Comparison of ENCODE assay signal across 8 cellular contexts in genomic region chr7:74452748-74453320, GRCh38. TPM values are rescaled to one million over a fixed set of nuclear protein-coding genes. Genes with fewer than 3 reads are reported as not detected.
DNase-seq lines count a peak whose midpoint lies in the region; ATAC-seq and TF ChIP-seq lines count a peak whose summit lies in the region.

No MANE protein-coding gene starts in this region.

- H3K4me3 ChIP-seq in foreskin fibroblast (ENCODE audit: low read depth in 1 of 2, low read length in 2 of 2) (peak overlapping the region; percentile 71 to 77), psoas muscle (peak overlapping the region; percentile 11)

- no peaks in the 10 kb centered on the region for H3K9me3 ChIP-seq in psoas muscle

- no peak for TF ChIP-seq CTCF in foreskin fibroblast (IDR thresholded peaks at IDR 0.05; ENCODE audit: low read depth, low read length)
- TF ChIP-seq CTCF in psoas muscle (IDR thresholded peaks at IDR 0.05) = no peak

- H3K27ac ChIP-seq in psoas muscle = peak overlapping the region; percentile 93

- ATAC-seq in psoas muscle (peak; percentile 15 to 59 (median 46)), GM18873 (IDR thresholded peaks at IDR 0.05; ENCODE audit: low FRiP score, unreplicated experiment) (no peak), HG03139 (IDR thresholded peaks at IDR 0.05; ENCODE audit: unreplicated experiment) (no peak)

- intact Hi-C loops in psoas muscle (cut with DNase I) = loop anchor here in 1 of 2 donors (5.0 kb wide), 1 partner anchor 36 kb away; no protein-coding TSS in a partner anchor

- no peaks in the 10 kb centered on the region for H3K36me3 ChIP-seq in psoas muscle (ENCODE audit: insufficient read depth in 1 of 2, low read depth in 1 of 2)

- peak; percentile 38 for DNase-seq in stimulated activated CD4-positive, alpha-beta T cell treated with anti-CD3 and anti-CD28 coated beads, Interleukin-15, amount 100 ng/mL, for 24 hours
- no peak for DNase-seq in stimulated activated CD4-positive, alpha-beta T cell treated with anti-CD3 and anti-CD28 coated beads, Interleukin-4, amount 100 ng/mL, for 4 hours
- DNase-seq in activated T-cell treated with anti-CD3 and anti-CD28 coated beads for 4 hours (peak; percentile 2), foreskin fibroblast (peak; percentile 48 to 77), psoas muscle (peak; percentile 51 to 76), SW 1271 (lab: John Stamatoyannopoulos, UW) (no peak)

- H3K4me1 ChIP-seq in psoas muscle = no peaks in the 10 kb centered on the region

- 20 to 32% (median 23%) methylated on average over 14 to 15 of the region's 15 CpGs for WGBS in psoas muscle, 3 donors

- H3K27me3 ChIP-seq in psoas muscle (ENCODE audit: insufficient read depth in 3 of 3, low read length in 2 of 3) = no peaks in the 10 kb centered on the region

RNA-seq across cellular contexts. Expression of gene GTF2IRD1, which starts 0.9 kb away (rescaled TPM):
- total RNA-seq in psoas muscle = 100 to 1,000 TPM in 1 of 4 donors, 10 to 100 TPM in 3; 40.5 to 149 (median 80.8) TPM
- polyA plus RNA-seq in psoas muscle = 10 to 100 TPM; 43.0 to 79.0 (median 46.9) TPM

Comparison
In these comparisons a context has a peak if more than half of its experiments do, and no peak if none do; other contexts are left out.
1. DNase-seq: peak in stimulated activated CD4-positive, alpha-beta T cell treated with anti-CD3 and anti-CD28 coated beads, Interleukin-15, amount 100 ng/mL, for 24 hours (single experiment), activated T-cell treated with anti-CD3 and anti-CD28 coated beads for 4 hours (single experiment), foreskin fibroblast (2 of 2) and psoas muscle (2 of 2); none in stimulated activated CD4-positive, alpha-beta T cell treated with anti-CD3 and anti-CD28 coated beads, Interleukin-4, amount 100 ng/mL, for 4 hours (0 of 2) and SW 1271 (0 of 2).
2. ATAC-seq: peak in psoas muscle (4 of 4); none in GM18873 (single experiment) and HG03139 (single experiment).